In the genomic region with DNA sequence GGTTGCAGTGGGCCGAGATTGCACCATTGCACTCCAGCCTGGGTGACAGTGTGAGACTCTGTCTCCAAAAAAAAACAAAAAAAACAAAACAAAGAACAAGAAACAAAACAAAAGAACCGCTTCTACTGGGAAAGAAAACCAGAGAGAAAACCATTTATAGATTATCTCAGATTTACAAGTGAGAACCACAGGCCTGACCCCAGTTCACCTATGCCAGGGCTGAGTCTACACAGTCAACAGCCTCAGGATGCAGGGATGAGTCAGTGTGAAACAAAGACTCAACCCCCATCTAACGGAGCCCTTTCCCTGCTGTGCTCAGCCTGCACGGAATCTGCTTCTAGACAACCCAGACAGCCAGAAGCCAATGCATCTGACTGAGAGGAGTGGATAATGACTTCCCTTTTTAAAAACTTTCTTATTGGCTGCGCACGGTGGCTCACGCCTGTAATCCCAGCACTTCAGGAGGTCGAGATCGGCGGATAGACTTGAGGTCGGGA, we compare ENCODE assay signal across 8 cellular contexts. TPM values are rescaled to one million over a fixed set of nuclear protein-coding genes. Genes with fewer than 3 reads are reported as not detected.
DNase-seq lines count a peak whose midpoint lies in the region; ATAC-seq lines count a peak whose summit lies in the region.

No MANE protein-coding gene starts in this region.

- CTCF ChIA-PET in activated CD8-positive, alpha-beta memory T cell treated with anti-CD3 and anti-CD28 coated beads, Interleukin-2, amount 10 ng/mL, durations not matched to agents 7 days and 5 days (lab: Charles Lee): interaction anchor here (1.0 to 2.1 kb wide), 4 partner anchors 26 to 114 kb away, joined by 4 read pairs; partner anchors contain the start of gene ADAM17

- H3K4me1 Mint-ChIP-seq in IgD-negative memory B cell: peaks cover 5 to 12% (median 8%) of the 10 kb centered on the region in 3 donors
- peaks cover 53% of the 10 kb centered on the region for H3K4me1 Mint-ChIP-seq in activated CD8-positive, alpha-beta memory T cell treated with anti-CD3 and anti-CD28 coated beads, Interleukin-2, amount 10 ng/mL, durations not matched to agents 7 days and 5 days
- peaks cover 21% of the 10 kb centered on the region for H3K4me1 Mint-ChIP-seq in stimulated activated memory B cell treated with anti-CD40 and anti-IgM and Interleukin-4, amounts not matched to agents 10 μg/mL and 1 μg/mL and 100 μg/mL, for 72 hours

- H3K27ac Mint-ChIP-seq in IgD-negative memory B cell: peak overlapping the region in 1 of 3 donors; percentile 65
- H3K27ac Mint-ChIP-seq in activated CD8-positive, alpha-beta memory T cell treated with anti-CD3 and anti-CD28 coated beads, Interleukin-2, amount 10 ng/mL, durations not matched to agents 7 days and 5 days: peak overlapping the region; percentile 87
- H3K27ac Mint-ChIP-seq in stimulated activated memory B cell treated with anti-CD40 and anti-IgM and Interleukin-4, amounts not matched to agents 10 μg/mL and 1 μg/mL and 100 μg/mL, for 72 hours: peak overlapping the region; percentile 72

- peak; percentile 85 for ATAC-seq in GM21717 (IDR thresholded peaks at IDR 0.05; ENCODE audit: unreplicated experiment)
- peak; percentile 93 for ATAC-seq in activated CD8-positive, alpha-beta memory T cell treated with anti-CD3 and anti-CD28 coated beads, Interleukin-2, amount 10 ng/mL, durations not matched to agents 7 days and 5 days
- peak; percentile 94 for ATAC-seq in stimulated activated memory B cell treated with anti-CD40 and anti-IgM and Interleukin-4, amounts not matched to agents 10 μg/mL and 1 μg/mL and 100 μg/mL, for 72 hours

- H3K36me3 Mint-ChIP-seq in IgD-negative memory B cell: peaks cover 3% of the 10 kb centered on the region
- peaks cover 14% of the 10 kb centered on the region for H3K36me3 Mint-ChIP-seq in activated CD8-positive, alpha-beta memory T cell treated with anti-CD3 and anti-CD28 coated beads, Interleukin-2, amount 10 ng/mL, durations not matched to agents 7 days and 5 days
- H3K36me3 Mint-ChIP-seq in stimulated activated memory B cell treated with anti-CD40 and anti-IgM and Interleukin-4, amounts not matched to agents 10 μg/mL and 1 μg/mL and 100 μg/mL, for 72 hours: no peaks in the 10 kb centered on the region

- H3K4me3 Mint-ChIP-seq in IgD-negative memory B cell: peak overlapping the region in 3 of 4 donors; percentile 8 to 88 (median 18)
- H3K4me3 Mint-ChIP-seq in activated CD8-positive, alpha-beta memory T cell treated with anti-CD3 and anti-CD28 coated beads, Interleukin-2, amount 10 ng/mL, durations not matched to agents 7 days and 5 days: peak overlapping the region; percentile 39
- peak overlapping the region; percentile 43 for H3K4me3 Mint-ChIP-seq in stimulated activated memory B cell treated with anti-CD40 and anti-IgM and Interleukin-4, amounts not matched to agents 10 μg/mL and 1 μg/mL and 100 μg/mL, for 72 hours

- H3K27me3 Mint-ChIP-seq in IgD-negative memory B cell: peaks cover 14% of the 10 kb centered on the region
- H3K27me3 Mint-ChIP-seq in activated CD8-positive, alpha-beta memory T cell treated with anti-CD3 and anti-CD28 coated beads, Interleukin-2, amount 10 ng/mL, durations not matched to agents 7 days and 5 days: peaks cover 10% of the 10 kb centered on the region
- H3K27me3 Mint-ChIP-seq in stimulated activated memory B cell treated with anti-CD40 and anti-IgM and Interleukin-4, amounts not matched to agents 10 μg/mL and 1 μg/mL and 100 μg/mL, for 72 hours: peaks cover 12% of the 10 kb centered on the region

- no peaks in the 10 kb centered on the region for H3K9me3 Mint-ChIP-seq in IgD-negative memory B cell
- peaks cover 5% of the 10 kb centered on the region for H3K9me3 Mint-ChIP-seq in activated CD8-positive, alpha-beta memory T cell treated with anti-CD3 and anti-CD28 coated beads, Interleukin-2, amount 10 ng/mL, durations not matched to agents 7 days and 5 days (ENCODE audit: low read depth)
- H3K9me3 Mint-ChIP-seq in stimulated activated memory B cell treated with anti-CD40 and anti-IgM and Interleukin-4, amounts not matched to agents 10 μg/mL and 1 μg/mL and 100 μg/mL, for 72 hours: peaks cover 6% of the 10 kb centered on the region

- DNase-seq in Daoy (ENCODE audit: low read depth) (peak; percentile 98), glomerular endothelial cell (ENCODE audit: extremely low read depth, low read depth, low spot score) (peak; percentile 45), DMS53 treated with DMSO at 0.1 percent for 48 hours (lab: John Stamatoyannopoulos, UW; ENCODE audit: unreplicated experiment) (no peak), DMS53 (lab: John Stamatoyannopoulos, UW) (no peak)
- DNase-seq in activated CD8-positive, alpha-beta memory T cell treated with anti-CD3 and anti-CD28 coated beads, Interleukin-2, amount 10 ng/mL, durations not matched to agents 7 days and 5 days: peak; percentile 96

RNA-seq across cellular contexts. Expression of gene YWHAQ, which starts 25.5 kb away (rescaled TPM):
- 586 and 605 TPM in 2 replicates for total RNA-seq in Daoy (2014; rRNA removed; shearing (Covaris generic))
- polyA plus RNA-seq in IgD-negative memory B cell: 200 TPM
- 100 to 1,000 TPM; 300 to 316 TPM for total RNA-seq in activated CD8-positive, alpha-beta memory T cell treated with anti-CD3 and anti-CD28 coated beads, Interleukin-2, amount 10 ng/mL, durations not matched to agents 7 days and 5 days
- total RNA-seq in glomerular endothelial cell: 305 and 357 TPM in 2 replicates

Comparison
In these comparisons a context has a peak if more than half of its experiments do, and no peak if none do; other contexts are left out.
1. DNase-seq: peak in Daoy (single experiment), activated CD8-positive, alpha-beta memory T cell treated with anti-CD3 and anti-CD28 coated beads, Interleukin-2, amount 10 ng/mL, durations not matched to agents 7 days and 5 days (single experiment) and glomerular endothelial cell (single experiment); none in DMS53 treated with DMSO at 0.1 percent for 48 hours (single experiment) and DMS53 (single experiment).
2. Peak in every context shown above with its lines, with median percentiles within 50 percentile points of each other: ATAC-seq and H3K4me3 Mint-ChIP-seq.